8 cellular contexts compared by ENCODE assay signal in the genomic region with DNA sequence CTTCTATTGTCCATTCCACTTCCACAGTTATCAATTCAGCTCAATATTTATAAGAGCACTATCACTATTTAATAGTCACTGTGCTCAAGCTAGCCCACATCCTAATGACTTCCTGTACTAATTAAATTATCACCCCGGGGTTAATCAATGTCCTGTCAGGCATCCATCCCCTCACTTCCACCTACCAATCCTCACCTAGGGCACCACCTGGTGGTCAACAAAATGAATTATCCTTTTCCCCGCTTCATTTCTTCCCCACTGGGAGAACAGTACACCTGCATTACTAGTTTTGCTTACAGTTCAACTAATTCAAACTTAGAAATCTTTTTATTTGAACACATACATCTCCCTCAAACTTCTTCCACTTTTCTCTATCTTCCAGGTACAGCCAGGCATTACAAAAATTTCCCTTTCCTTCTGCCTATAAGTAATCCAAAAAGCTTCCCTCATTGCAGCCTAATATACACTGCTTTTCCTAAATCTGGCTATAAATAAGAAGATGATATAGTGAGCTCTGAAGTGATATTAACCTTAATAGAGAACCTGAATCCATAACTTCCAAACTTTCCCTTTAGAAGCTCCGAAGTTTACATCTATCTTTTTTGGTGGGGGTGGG.
A peak's percentile ranks its signal among the peaks of the same experiment; 100 is the strongest.
DNase-seq lines count a peak whose midpoint lies in the region; ATAC-seq and TF ChIP-seq lines count a peak whose summit lies in the region.

No MANE protein-coding gene starts in this region.

- H3K9me3 ChIP-seq in adrenal gland (replicated peaks in 1 of 3), result no peaks in the 10 kb centered on the region

- no peak overlapping the region for H3K4me3 ChIP-seq in adrenal gland

- no peaks in the 10 kb centered on the region for H3K36me3 ChIP-seq in adrenal gland (replicated peaks in 1 of 2)

- no peak for ATAC-seq in GM18858 (IDR thresholded peaks at IDR 0.05; ENCODE audit: unreplicated experiment)

- no peak overlapping the region for H3K27ac ChIP-seq in adrenal gland

- no peak for TF ChIP-seq POLR2A in adrenal gland (IDR thresholded peaks at IDR 0.05)

- 49 to 58% (median 53%) methylated on average over 3 of the region's 3 CpGs for WGBS in adrenal gland, 4 donors

- peak; percentile 49 to 83 (median 72) for TF ChIP-seq CTCF in adrenal gland (IDR thresholded peaks at IDR 0.05)

- no peaks in the 10 kb centered on the region for H3K27me3 ChIP-seq in adrenal gland

- DNase-seq in activated gamma-delta T cell treated with Interleukin-2 at 50 U/mL for 16 hours (peak; percentile 42), activated gamma-delta T cell (lab: John Stamatoyannopoulos, UW) (no peak), KG1 (lab: John Stamatoyannopoulos, UW) (peak; percentile 27), RPMI7951 (ENCODE audit: low read depth) (peak; percentile 49), adrenal gland (peak in 3 of 7 donors; percentile 25 to 42 (median 35)), hepatic stellate cell (ENCODE audit: low spot score) (peak; percentile 21)
- DNase-seq in stimulated activated CD4-positive, alpha-beta T cell treated with anti-CD3 and anti-CD28 coated beads, Interleukin-12 subunit alpha, Interleukin-12 subunit beta, amount 100 ng/mL, for 48 hours (ENCODE audit: low read depth in 2 of 3, low spot score in 1 of 3), result peak in 2 of 3 donors; percentile 28 to 59

- intact Hi-C loops in adrenal gland (cut with DNase I), result loop anchor here (5.0 to 10.0 kb wide), 5 partner anchors 107 to 340 kb away; no protein-coding TSS in a partner anchor

- H3K4me1 ChIP-seq in adrenal gland (replicated peaks in 1 of 2), result peaks cover 0 to 22% of the 10 kb centered on the region in 2 donors
